In genomic region chr11:63616953-63617352, GRCh38 we compare ENCODE assay signal across 1 cellular context.
TF ChIP-seq lines count a peak whose summit lies in the region.

No MANE protein-coding gene starts in this region.

TF ChIP-seq in IMR-90, 13 proteins besides CTCF, POLR2A, EP300 and RAD21:
- TF ChIP-seq MAFK (IDR thresholded peaks at IDR 0.05; ENCODE audit: low read depth, low read length), result peak; percentile 53
- TF ChIP-seq CEBPB (IDR thresholded peaks at IDR 0.05; ENCODE audit: low read depth, low read length), result no peak
TF ChIP-seq in IMR-90: peak in this region for 1.
